24 cellular contexts compared by ENCODE assay signal in the genomic region with DNA sequence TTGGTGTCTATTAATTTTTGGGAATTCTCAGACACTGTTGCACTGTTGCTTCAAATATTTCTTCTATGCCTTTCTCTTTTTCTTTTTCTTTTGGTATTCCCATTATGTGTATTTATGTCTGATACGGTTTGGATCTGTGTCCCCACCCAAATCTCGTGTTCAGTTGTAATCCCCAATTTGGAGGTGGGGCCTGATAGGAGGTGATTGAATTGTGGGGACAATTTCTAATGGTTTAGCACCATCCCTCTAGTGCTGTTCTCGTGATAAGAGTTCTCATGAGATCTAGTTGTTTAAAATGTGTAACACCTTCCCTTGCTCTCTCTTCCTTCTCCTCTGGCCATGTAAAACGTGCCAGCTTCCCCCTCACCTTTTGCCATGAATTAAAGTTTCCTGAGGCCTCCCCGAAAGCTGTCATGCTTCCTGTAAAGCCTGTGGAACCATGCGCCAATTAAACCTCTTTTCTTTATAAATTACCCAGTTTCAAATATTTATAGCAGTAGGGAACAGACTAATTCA. TPM values are rescaled to one million over a fixed set of nuclear protein-coding genes. Genes with fewer than 3 reads are reported as not detected.
DNase-seq lines count a peak whose midpoint lies in the region; ATAC-seq, FAIRE-seq and TF ChIP-seq lines count a peak whose summit lies in the region.
"Had no signal": no experiment of that assay in that cellular context is flagged by ENCODE, and none has a peak within 500 bp of the region (broad histone marks: within the 10 kb centered on the region; RNA-seq: fewer than 3 reads in every experiment).

No MANE protein-coding gene starts in this region.

- no peak for TF ChIP-seq RAD21 in HepG2 (CRISPR knock-in tag; IDR thresholded peaks at IDR 0.05)

- ATAC-seq in HepG2 (no peak), right lobe of liver (no peak), HG02981 (IDR thresholded peaks at IDR 0.05; ENCODE audit: unreplicated experiment) (no peak), HG03521 (IDR thresholded peaks at IDR 0.05; ENCODE audit: unreplicated experiment) (no peak)
- ATAC-seq: A549, HCT116 had no signal

- H3K27me3 Mint-ChIP-seq in chondrocyte (ENCODE audit: low read depth), result no peaks in the 10 kb centered on the region
- H3K27me3 Mint-ChIP-seq: CD4-positive, alpha-beta T cell; CD8-positive, alpha-beta memory T cell had no signal

- H4K20me1 ChIP-seq in HepG2 (ENCODE audit: insufficient read depth, low read length), result peaks cover 81% of the 10 kb centered on the region
- H4K20me1 ChIP-seq: BLaER1 treated with 17β-estradiol and CSF1 and Interleukin-3, amounts not matched to agents 10 nM and 100 nM had no signal

- no TSS peak for BruUV-seq in HepG2 (replicated peaks; lab: Mats Ljungman, UMichigan)

- CTCF ChIA-PET in HepG2 (lab: Yijun Ruan, JAX; ENCODE audit: low intra/inter-chr PET ratio, low total read pairs) (no interaction called here), HEK293 (lab: Yijun Ruan, JAX) (no interaction called here)

- no peak overlapping the region for H3K9ac ChIP-seq in HepG2 (ENCODE audit: insufficient read depth, low read depth, low read length)
- H3K9ac ChIP-seq: BLaER1 treated with 17β-estradiol and CSF1 and Interleukin-3, amounts not matched to agents 10 nM and 100 nM had no signal

- TF ChIP-seq EP300 in HepG2 (IDR thresholded peaks at IDR 0.05; ENCODE audit: low read depth in 2 of 2, low read length in 2 of 2) (no peak), HepG2 (CRISPR knock-in tag; IDR thresholded peaks at IDR 0.05; ENCODE audit: borderline replicate concordance) (no peak)

- peaks cover 27% of the 10 kb centered on the region for H3K9me3 ChIP-seq in HepG2 (ENCODE audit: low read length)
- peaks cover 0 to 7% (median 0%) of the 10 kb centered on the region in 4 donors for H3K9me3 ChIP-seq in right lobe of liver
- H3K9me3 ChIP-seq in HEK293 (ENCODE audit: control insufficient read depth, insufficient read depth, low read depth, low read length), result no peaks in the 10 kb centered on the region; the same call in 1 of the 2 replicates
- H3K9me3 ChIP-seq: BE2C had no signal

- H2AFZ ChIP-seq in HepG2 (ENCODE audit: low read length), result no peak overlapping the region

- in situ Hi-C loops in HepG2 (cut with HindIII; ENCODE audit: extremely low pct_ligation_motif_present, low pct_unique_long_range_greater_than_20kb), result no loop called here

- 0 out of 2 replicates have a peak overlapping the region, but pooled peaks have one; percentile 1 for H3K4me2 ChIP-seq in HepG2 (ENCODE audit: low read depth, low read length)

- WGBS in HepG2 (ENCODE audit: low lambda C conversion rate), result 98% methylated on average over 6 of the region's 6 CpGs
- WGBS in right lobe of liver (ENCODE audit: insufficient coverage, low coverage, low lambda C conversion rate, missing lambda C conversion rate), result 98% methylated on average over 6 of the region's 6 CpGs

- no peak for FAIRE-seq in HepG2 (lab: Jason Lieb, UNC)
- FAIRE-seq: A549, G401.6, GM12892 had no signal

- DNase-seq in HepG2 (ENCODE audit: low spot score) (no peak), right lobe of liver (no peak), chondrocyte (ENCODE audit: low spot score) (no peak)
- no peak for DNase-seq in central memory CD4-positive, alpha-beta T cell
- DNase-seq: 8988T; ACHN; AML-193; BE2C; CD4-positive, alpha-beta T cell; CD8-positive, alpha-beta memory T cell; DMS153; DND-41; GOT3; H7; HFFc6 had no signal

- peaks cover 96% of the 10 kb centered on the region for H3K79me2 ChIP-seq in HepG2 (ENCODE audit: insufficient read depth, low read length)

- TF ChIP-seq POLR2A in HepG2 (IDR thresholded peaks at IDR 0.05; ENCODE audit: insufficient read depth in 1 of 2, low read depth in 2 of 2, low read length in 2 of 2) (no peak), right lobe of liver (IDR thresholded peaks at IDR 0.05) (no peak)

- H3K9me3 Mint-ChIP-seq in chondrocyte (ENCODE audit: low read depth), result peaks cover 20% of the 10 kb centered on the region

- no peak for TF ChIP-seq CTCF in HepG2 (CRISPR knock-in tag; IDR thresholded peaks at IDR 0.05)
- no peak for TF ChIP-seq CTCF in right lobe of liver (IDR thresholded peaks at IDR 0.05)
- TF ChIP-seq CTCF in HEK293 (tag by site-specific recombination; IDR thresholded peaks at IDR 0.05), result no peak
- no peak for TF ChIP-seq CTCF in chondrocyte (IDR thresholded peaks at IDR 0.05)

- no peaks in the 10 kb centered on the region for H3K27me3 ChIP-seq in HepG2 (ENCODE audit: control insufficient read depth in 1 of 2, insufficient read depth in 2 of 2, low read length in 2 of 2)
- no peaks in the 10 kb centered on the region for H3K27me3 ChIP-seq in right lobe of liver
- H3K27me3 ChIP-seq: BE2C; BLaER1 treated with 17β-estradiol and CSF1 and Interleukin-3, amounts not matched to agents 10 nM and 100 nM had no signal

- H3K4me3 ChIP-seq in HepG2 (replicated peaks in 1 of 3; ENCODE audit: insufficient read depth in 1 of 3, low read depth in 2 of 3, low read length in 3 of 3), result no peak overlapping the region
- H3K4me3 ChIP-seq in right lobe of liver, result no peak overlapping the region
- no peak overlapping the region for H3K4me3 ChIP-seq in HEK293 (ENCODE audit: low read depth, low read length)
- H3K4me3 ChIP-seq: A549; BLaER1 treated with 17β-estradiol and CSF1 and Interleukin-3, amounts not matched to agents 10 nM and 100 nM had no signal

- peaks cover 10 to 43% of the 10 kb centered on the region in 2 experiments for H3K36me3 ChIP-seq in HepG2 (replicated peaks in 1 of 2; ENCODE audit: control insufficient read depth in 1 of 2, insufficient read depth in 2 of 2, low read length in 2 of 2)
- H3K36me3 ChIP-seq in right lobe of liver, result no peaks in the 10 kb centered on the region
- no peaks in the 10 kb centered on the region for H3K36me3 ChIP-seq in HEK293 (ENCODE audit: control insufficient read depth in 2 of 2, insufficient read depth in 1 of 2, low read length in 2 of 2)
- H3K36me3 ChIP-seq: BE2C had no signal

- POLR2A ChIA-PET in HepG2 (lab: Yijun Ruan, JAX), result no interaction called here
- POLR2A ChIA-PET in HEK293 (lab: Yijun Ruan, JAX), result no interaction called here

- peaks cover 10% of the 10 kb centered on the region for H3K36me3 Mint-ChIP-seq in chondrocyte (ENCODE audit: low read depth)

- no peak overlapping the region for H3K27ac ChIP-seq in HepG2 (ENCODE audit: extremely low read length, insufficient read depth, low read length)
- H3K27ac ChIP-seq in right lobe of liver, result no peak overlapping the region
- no peak overlapping the region for H3K27ac ChIP-seq in HEK293 (ENCODE audit: extremely low read depth, low read depth, low read length)
- H3K27ac ChIP-seq: A549; BLaER1 treated with 17β-estradiol and CSF1 and Interleukin-3, amounts not matched to agents 10 nM and 100 nM had no signal

- peak overlapping the region; percentile 29 for H3K27ac Mint-ChIP-seq in chondrocyte (ENCODE audit: unreplicated experiment)
- H3K27ac Mint-ChIP-seq: CD14-positive monocyte; CD4-positive, alpha-beta T cell; HFFc6 had no signal

- peaks cover 41% of the 10 kb centered on the region for H3K4me1 Mint-ChIP-seq in chondrocyte (ENCODE audit: low read depth)

- intact Hi-C loops in HepG2 (cut with micrococcal nuclease; ENCODE audit: unreplicated experiment) (no loop called here), right lobe of liver (cut with DNase I) (no loop called here)

- H3K4me1 ChIP-seq in HepG2 (ENCODE audit: insufficient read depth, low read length) (peaks cover 77% of the 10 kb centered on the region), right lobe of liver (peaks cover 0 to 17% (median 4%) of the 10 kb centered on the region in 4 donors), HEK293 (ENCODE audit: control insufficient read depth, insufficient read depth, low read length) (peaks cover 3% of the 10 kb centered on the region; the same call in 1 of the 2 replicates)
- H3K4me1 ChIP-seq: BE2C had no signal

- no peak overlapping the region for H3K4me3 Mint-ChIP-seq in chondrocyte (ENCODE audit: unreplicated experiment)
- H3K4me3 Mint-ChIP-seq: CD14-positive monocyte; CD4-positive, alpha-beta T cell; CD8-positive, alpha-beta memory T cell; HFFc6 had no signal

TF ChIP-seq in HepG2, 621 proteins besides CTCF, POLR2A, EP300 and RAD21 (continues in another document):
- TF ChIP-seq POGZ (CRISPR knock-in tag; IDR thresholded peaks at IDR 0.05), result peak; percentile 51

TF ChIP-seq in HEK293, 187 proteins besides CTCF, POLR2A, EP300 and RAD21 (continues in another document):
- TF ChIP-seq ZNF169 (tag by site-specific recombination; IDR thresholded peaks at IDR 0.05) (no peak), WT1 (tag by site-specific recombination; IDR thresholded peaks at IDR 0.05) (no peak)

RNA-seq across cellular contexts. Expression of a gene that starts 26.8 kb away (rescaled TPM):
- total RNA-seq in HepG2 (2016; rRNA removed; fragmentation: Illumina TruSeq; extraction: Trizol) (93.5 and 122 TPM in 2 replicates), right lobe of liver (10 to 100 TPM; 40.4 to 66.6 (median 46.3) TPM), chondrocyte (44.8 to 54.9 TPM (median 48.6 TPM) in 3 replicates)
- total RNA-seq in HepG2 (2016; cell fraction: cytosol; rRNA removed; fragmentation: Illumina TruSeq; extraction: Trizol; ENCODE audit: low read depth), result 97.2 and 110 TPM in 2 replicates
- total RNA-seq in HepG2 (2016; cell fraction: insoluble cytoplasmic fraction; rRNA removed; fragmentation: Illumina TruSeq; extraction: Trizol), result 95.7 and 116 TPM in 2 replicates
- total RNA-seq in HepG2 (2016; cell fraction: membrane; rRNA removed; fragmentation: Illumina TruSeq; extraction: Trizol), result 85.7 and 89.7 TPM in 2 replicates
- 203 and 204 TPM in 2 replicates for total RNA-seq in HepG2 (2016; cell fraction: nucleus; rRNA removed; fragmentation: Illumina TruSeq; extraction: Trizol)
- 133 and 146 TPM in 2 replicates for polyA plus RNA-seq in HepG2 (2011; rRNA removed)
- 63.6 and 104 TPM in 2 replicates for polyA plus RNA-seq in HepG2 (2011; cell fraction: cytosol; rRNA removed)
- 143 and 176 TPM in 2 replicates for polyA plus RNA-seq in HepG2 (2011; cell fraction: nucleus; rRNA removed)
- polyA plus RNA-seq in HepG2 (2012), result 168 and 275 TPM in 2 replicates
- 15.0 and 16.3 TPM in 2 replicates for polyA plus RNA-seq in HepG2 (2016; cell fraction: cytosol; fragmentation: Illumina TruSeq; extraction: Trizol; ENCODE audit: low read depth)
- polyA plus RNA-seq in HepG2 (2016; cell fraction: insoluble cytoplasmic fraction; fragmentation: Illumina TruSeq; extraction: Trizol; ENCODE audit: low read depth), result 115 and 119 TPM in 2 replicates
- 32.6 and 37.1 TPM in 2 replicates for polyA plus RNA-seq in HepG2 (2016; cell fraction: membrane; fragmentation: Illumina TruSeq; extraction: Trizol; ENCODE audit: low read depth)
- polyA plus RNA-seq in HepG2 (2016; cell fraction: nucleus; fragmentation: Illumina TruSeq; extraction: Trizol; ENCODE audit: insufficient read depth, low read depth), result 123 and 129 TPM in 2 replicates
- polyA minus RNA-seq in HepG2 (2011; rRNA and poly(A)+ RNA removed; ENCODE audit: low replicate concordance), result 26.4 and 224 TPM in 2 replicates
- polyA minus RNA-seq in HepG2 (2011; cell fraction: cytosol; rRNA and poly(A)+ RNA removed), result 152 and 197 TPM in 2 replicates
- 1,403 and 1,733 TPM in 2 replicates for polyA minus RNA-seq in HepG2 (2011; cell fraction: nucleus; rRNA and poly(A)+ RNA removed)
